9 cellular contexts compared by ENCODE assay signal in the genomic region with DNA sequence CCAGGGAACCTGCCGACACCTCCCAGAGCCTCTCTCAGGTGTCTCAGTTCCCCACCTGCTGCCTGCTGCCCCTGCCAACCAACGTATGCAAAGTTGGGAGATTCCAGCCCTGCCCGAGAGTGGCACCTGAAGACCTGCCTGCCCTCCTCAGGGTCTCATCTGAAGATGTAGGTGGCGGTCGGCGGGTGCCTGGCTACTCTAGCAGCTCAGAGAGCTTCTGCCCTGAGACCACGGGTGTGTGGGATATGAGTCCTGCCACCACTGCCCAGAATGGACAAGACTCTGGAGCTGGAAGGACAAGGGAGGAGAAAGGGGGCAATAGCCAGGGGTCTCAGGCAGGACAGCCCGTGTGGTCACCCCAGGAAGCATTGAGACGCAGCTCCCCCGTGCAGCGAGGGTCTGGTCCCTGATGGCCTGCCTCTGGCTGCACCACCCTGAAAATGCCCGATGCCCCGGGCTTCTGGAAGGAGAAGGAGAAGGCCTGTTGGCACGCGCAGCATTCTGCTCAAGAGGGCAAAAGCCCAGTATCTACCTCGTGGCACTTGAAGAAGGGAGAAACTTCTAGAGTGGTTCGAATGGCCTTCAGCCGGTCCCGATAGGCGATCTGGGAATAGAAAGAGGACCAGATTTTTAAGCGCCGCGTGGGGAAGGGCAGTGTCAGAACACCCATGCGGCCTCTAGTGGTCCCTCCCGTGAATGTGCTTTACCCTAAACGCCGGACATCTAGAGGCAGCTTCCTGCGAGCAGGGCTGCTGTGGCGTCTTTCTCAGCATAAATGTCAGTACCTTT.
DNase-seq lines count a peak whose midpoint lies in the region; TF ChIP-seq lines count a peak whose summit lies in the region.
"Had no signal": no experiment of that assay in that cellular context is flagged by ENCODE, and none has a peak within 500 bp of the region (broad histone marks: within the 10 kb centered on the region; RNA-seq: fewer than 3 reads in every experiment).

No MANE protein-coding gene starts in this region.

- H3K9me3 ChIP-seq in WERI-Rb-1 (ENCODE audit: severe bottlenecking), result no peaks in the 10 kb centered on the region
- H3K9me3 ChIP-seq in cardiac muscle cell (ENCODE audit: low read depth), result no peaks in the 10 kb centered on the region
- no peaks in the 10 kb centered on the region for H3K9me3 ChIP-seq in sigmoid colon
- no peaks in the 10 kb centered on the region for H3K9me3 ChIP-seq in GM23248 (ENCODE audit: low read depth)
- H3K9me3 ChIP-seq: SK-N-SH had no signal

- no peak overlapping the region for H3K4me3 ChIP-seq in GM12864 (ENCODE audit: low read depth, low read length)
- H3K4me3 ChIP-seq in WERI-Rb-1 (ENCODE audit: low read depth, low read length), result no peak overlapping the region
- no peak overlapping the region for H3K4me3 ChIP-seq in cardiac muscle cell
- no peak overlapping the region for H3K4me3 ChIP-seq in sigmoid colon
- H3K4me3 ChIP-seq in GM23248, result no peak overlapping the region

- H3K27me3 ChIP-seq in WERI-Rb-1 (ENCODE audit: insufficient read depth, low read depth, severe bottlenecking) (no peaks in the 10 kb centered on the region), cardiac muscle cell (no peaks in the 10 kb centered on the region), sigmoid colon (no peaks in the 10 kb centered on the region), GM23248 (replicated peaks; ENCODE audit: insufficient read depth) (no peaks in the 10 kb centered on the region)

- TF ChIP-seq CTCF in GM12864 (IDR thresholded peaks at IDR 0.05; ENCODE audit: low read depth, low read length, missing control alignments) (peak; percentile 58), WERI-Rb-1 (IDR thresholded peaks at IDR 0.05; ENCODE audit: low read depth, low read length) (0 out of 2 replicates have a peak, but pooled peaks have one; percentile 31), cardiac muscle cell (IDR thresholded peaks at IDR 0.05; ENCODE audit: low read depth, low read length) (peak; percentile 69), sigmoid colon (IDR thresholded peaks at IDR 0.05) (peak in 3 of 4 experiments; percentile 31 to 46 (median 35))

- no peak for TF ChIP-seq POLR2A in sigmoid colon (IDR thresholded peaks at IDR 0.05)

- H3F3A ChIP-seq in GM23248 (ENCODE audit: insufficient read depth), result no peaks in the 10 kb centered on the region

- no peak overlapping the region for H3K4me2 ChIP-seq in GM23248 (ENCODE audit: unreplicated experiment)
- H3K4me2 ChIP-seq: SK-N-SH had no signal

- no peaks in the 10 kb centered on the region for H3K79me2 ChIP-seq in GM23248 (ENCODE audit: insufficient read depth)

- H3K27ac ChIP-seq in WERI-Rb-1 (no peak overlapping the region), cardiac muscle cell (no peak overlapping the region), sigmoid colon (peak overlapping the region in 3 of 4 donors; percentile 79 to 82 (median 81)), GM23248 (no peak overlapping the region)

- H3K9ac ChIP-seq in GM23248, result no peak overlapping the region
- H3K9ac ChIP-seq: SK-N-SH had no signal

- no peaks in the 10 kb centered on the region for H3K4me1 ChIP-seq in cardiac muscle cell (ENCODE audit: low read depth)
- peaks cover 0 to 78% (median 68%) of the 10 kb centered on the region in 4 donors for H3K4me1 ChIP-seq in sigmoid colon
- no peaks in the 10 kb centered on the region for H3K4me1 ChIP-seq in GM23248 (ENCODE audit: insufficient read depth)

- no peak for TF ChIP-seq EP300 in sigmoid colon (IDR thresholded peaks at IDR 0.05)

- 83 to 88% methylated on average over 29 of the region's 29 CpGs for WGBS in sigmoid colon, 2 donors
- 76 to 81% methylated on average over 28 to 29 of the region's 29 CpGs for WGBS in GM23248 (ENCODE audit: low coverage in 1 of 2, low lambda C conversion rate in 2 of 2, missing lambda C conversion rate in 2 of 2), 2 experiments

- DNase-seq in GM12864 (ENCODE audit: low read depth), result no peak
- DNase-seq in WERI-Rb-1, result peak; percentile 33
- peak in 1 of 2 donors; percentile 63 for DNase-seq in cardiac muscle cell (ENCODE audit: low read depth in 1 of 2, low spot score in 1 of 2)
- DNase-seq in sigmoid colon, result peak; percentile 90
- DNase-seq in GM23248, result no peak
- DNase-seq in pons (ENCODE audit: low spot score), result no peak
- no peak for DNase-seq in NCI-H226
- DNase-seq in NCI-H345 treated with DMSO at 0.1 percent for 48 hours (lab: John Stamatoyannopoulos, UW; ENCODE audit: unreplicated experiment), result no peak
- DNase-seq: SK-N-SH had no signal

- H2AFZ ChIP-seq in GM23248, result no peak overlapping the region

- intact Hi-C loops in sigmoid colon (cut with DNase I), result loop anchor here (10.0 kb wide), 1 partner anchor 337 kb away; no protein-coding TSS in a partner anchor

- no peaks in the 10 kb centered on the region for H3K36me3 ChIP-seq in WERI-Rb-1
- H3K36me3 ChIP-seq in cardiac muscle cell, result no peaks in the 10 kb centered on the region
- peaks cover 9 to 75% (median 35%) of the 10 kb centered on the region in 4 donors for H3K36me3 ChIP-seq in sigmoid colon
- no peaks in the 10 kb centered on the region for H3K36me3 ChIP-seq in GM23248 (ENCODE audit: low read depth)

- no peaks in the 10 kb centered on the region for H3K9me2 ChIP-seq in GM23248 (ENCODE audit: insufficient read depth)
- H3K9me2 ChIP-seq: SK-N-SH had no signal

- no peaks in the 10 kb centered on the region for H4K20me1 ChIP-seq in GM23248 (ENCODE audit: insufficient read depth)

- in situ Hi-C loops in GM23248 (cut with MboI), result loop anchor here (10.0 kb wide), 1 partner anchor 807 kb away; no protein-coding TSS in a partner anchor

Comparison
In these comparisons a context has a peak if more than half of its experiments do, and no peak if none do; other contexts are left out.
1. DNase-seq: peak in WERI-Rb-1 (single experiment) and sigmoid colon (single experiment); none in GM12864 (single experiment), GM23248 (single experiment), pons (single experiment), NCI-H226 (single experiment) and NCI-H345 treated with DMSO at 0.1 percent for 48 hours (single experiment).
2. H3K27ac ChIP-seq: peak in sigmoid colon (3 of 4); none in WERI-Rb-1 (single experiment), cardiac muscle cell (single experiment) and GM23248 (single experiment).
3. Peak in every context shown above with its lines, with median percentiles within 50 percentile points of each other: CTCF ChIP-seq.